8 cellular contexts compared by ENCODE assay signal in genomic region chr9:129174724-129175514, GRCh38. TPM values are rescaled to one million over a fixed set of nuclear protein-coding genes. Genes with fewer than 3 reads are reported as not detected.
DNase-seq lines count a peak whose midpoint lies in the region; ATAC-seq and TF ChIP-seq lines count a peak whose summit lies in the region.

No MANE protein-coding gene starts in this region.

- ATAC-seq in activated CD8-positive, alpha-beta T cell treated with anti-CD3 and anti-CD28 coated beads for 36 hours = no peak
- no peak for ATAC-seq in GM18870 (IDR thresholded peaks at IDR 0.05; ENCODE audit: unreplicated experiment)

- CTCF ChIA-PET in activated CD8-positive, alpha-beta T cell treated with anti-CD3 and anti-CD28 coated beads for 36 hours (lab: Charles Lee) = interaction anchor here (0.7 to 6.0 kb wide), 37 partner anchors 8 to 717 kb away, joined by 3 to 65 read pairs (median 5); partner anchors contain the start of gene C9orf50

- H3K4me1 Mint-ChIP-seq in activated CD8-positive, alpha-beta T cell treated with anti-CD3 and anti-CD28 coated beads for 36 hours (ENCODE audit: low read depth) = peaks cover 7% of the 10 kb centered on the region

- H3K4me1 ChIP-seq in mesodermal cell (ENCODE audit: control insufficient read depth, insufficient read depth, low read length, poor library complexity, severe bottlenecking) = peaks cover 49% of the 10 kb centered on the region

- intact Hi-C loops in activated CD8-positive, alpha-beta T cell treated with anti-CD3 and anti-CD28 coated beads for 36 hours (cut with micrococcal nuclease) = loop anchor here (10.0 kb wide), 2 partner anchors 150 to 440 kb away; no protein-coding TSS in a partner anchor

- no peaks in the 10 kb centered on the region for H3K9me3 Mint-ChIP-seq in activated CD8-positive, alpha-beta T cell treated with anti-CD3 and anti-CD28 coated beads for 36 hours

- H3K4me3 ChIP-seq in epithelial cell of esophagus (ENCODE audit: low read length) (peak overlapping the region; percentile 68), mesodermal cell (ENCODE audit: extremely low read depth, insufficient read depth, low read length, poor library complexity, severe bottlenecking) (peak overlapping the region; percentile 99)

- peaks cover 20% of the 10 kb centered on the region for H3K36me3 ChIP-seq in mesodermal cell (ENCODE audit: control insufficient read depth, insufficient read depth, low read length)

- DNase-seq in NCI-H345 (lab: John Stamatoyannopoulos, UW) (peak; percentile 26), NCI-H345 treated with DMSO at 0.1 percent for 48 hours (lab: John Stamatoyannopoulos, UW; ENCODE audit: unreplicated experiment) (no peak), NAMALWA (ENCODE audit: low spot score) (peak; percentile 31), epithelial cell of esophagus (ENCODE audit: low read depth) (peak; percentile 72), stromal cell of bone marrow (ENCODE audit: low read depth) (peak; percentile 87)
- peak; percentile 69 for DNase-seq in activated CD8-positive, alpha-beta T cell treated with anti-CD3 and anti-CD28 coated beads for 36 hours

- no peaks in the 10 kb centered on the region for H3K9me3 ChIP-seq in mesodermal cell (ENCODE audit: control insufficient read depth, low read length)

- H3K27ac Mint-ChIP-seq in activated CD8-positive, alpha-beta T cell treated with anti-CD3 and anti-CD28 coated beads for 36 hours = peak overlapping the region; percentile 81

- no peaks in the 10 kb centered on the region for H3K36me3 Mint-ChIP-seq in activated CD8-positive, alpha-beta T cell treated with anti-CD3 and anti-CD28 coated beads for 36 hours (ENCODE audit: low read depth)

- no peak for TF ChIP-seq CTCF in activated CD8-positive, alpha-beta T cell treated with anti-CD3 and anti-CD28 coated beads for 36 hours (IDR thresholded peaks at IDR 0.05)
- TF ChIP-seq CTCF in epithelial cell of esophagus (IDR thresholded peaks at IDR 0.05; ENCODE audit: insufficient read depth, low read depth, low read length, missing control alignments) = peak; percentile 2

- peaks cover 6% of the 10 kb centered on the region for H3K27me3 Mint-ChIP-seq in activated CD8-positive, alpha-beta T cell treated with anti-CD3 and anti-CD28 coated beads for 36 hours

- WGBS in mesodermal cell (ENCODE audit: insufficient coverage in 2 of 2), 2 experiments = 1 to 2% methylated on average over 21 of the region's 53 CpGs

- POLR2A ChIA-PET in activated CD8-positive, alpha-beta T cell treated with anti-CD3 and anti-CD28 coated beads for 36 hours (lab: Charles Lee) = interaction anchor here (0.6 to 1.6 kb wide), 9 partner anchors 24 to 319 kb away, joined by 3 to 11 read pairs (median 3); no protein-coding TSS in a partner anchor

- H3K4me3 Mint-ChIP-seq in activated CD8-positive, alpha-beta T cell treated with anti-CD3 and anti-CD28 coated beads for 36 hours = peak overlapping the region; percentile 80

- H3K27ac ChIP-seq in mesodermal cell (ENCODE audit: low read depth, low read length, severe bottlenecking) = peak overlapping the region; percentile 98

RNA-seq across cellular contexts. Expression of gene IER5L, which starts 3.1 kb away (rescaled TPM):
- total RNA-seq in activated CD8-positive, alpha-beta T cell treated with anti-CD3 and anti-CD28 coated beads for 36 hours = 1 to 10 TPM; 3.7 to 4.1 TPM
- polyA plus RNA-seq in mesodermal cell (2013, experiment 1 of 2) = 75.6 TPM
- polyA plus RNA-seq in mesodermal cell (2013, experiment 2 of 2) = 55.6 TPM
